31 cellular contexts compared by ENCODE assay signal in genomic region chr1:117320515-117320914, GRCh38. TPM values are rescaled to one million over a fixed set of nuclear protein-coding genes. Genes with fewer than 3 reads are reported as not detected.
DNase-seq lines count a peak whose midpoint lies in the region; ATAC-seq, FAIRE-seq and TF ChIP-seq lines count a peak whose summit lies in the region.
"Had no signal": no experiment of that assay in that cellular context is flagged by ENCODE, and none has a peak within 500 bp of the region (broad histone marks: within the 10 kb centered on the region; RNA-seq: fewer than 3 reads in every experiment).

No MANE protein-coding gene starts in this region.

- no peak for TF ChIP-seq EP300 in K562 (IDR thresholded peaks at IDR 0.05; ENCODE audit: low read length)

- in situ Hi-C loops in K562 (cut with MboI) = no loop called here

- no TSS peak for BruUV-seq in K562 (replicated peaks; lab: Mats Ljungman, UMichigan)

- no peak for TF ChIP-seq POLR2A in K562 (conservative IDR thresholded peaks at IDR 0.05)

- peaks cover 9 to 16% of the 10 kb centered on the region in 2 experiments; a peak in 3 of 5 replicates for H3K27me3 ChIP-seq in K562 (ENCODE audit: control insufficient read depth in 2 of 2, insufficient read depth in 2 of 2, low read length in 2 of 2)
- H3K27me3 ChIP-seq: BE2C; BLaER1; BLaER1 treated with 17β-estradiol and CSF1 and Interleukin-3, amounts not matched to agents 10 nM and 100 nM had no signal

- POLR2A ChIA-PET in HEK293 (lab: Yijun Ruan, JAX) (no interaction called here), K562 (lab: Yijun Ruan, JAX) (interaction anchor here (0.7 to 1.8 kb wide), 2 partner anchors 10 to 262 kb away, joined by 3 to 7 read pairs; no protein-coding TSS in a partner anchor)

- no peak for TF ChIP-seq CTCF in HEK293 (tag by site-specific recombination; IDR thresholded peaks at IDR 0.05)
- TF ChIP-seq CTCF in K562 (IDR thresholded peaks at IDR 0.05 in 2 of 3, conservative IDR thresholded peaks at IDR 0.05 in 1 of 3; ENCODE audit: insufficient read depth in 2 of 3, low read depth in 1 of 3, low read length in 3 of 3) = no peak

- H4K20me1 ChIP-seq in K562 (replicated peaks; ENCODE audit: control insufficient read depth, insufficient read depth, low read length) = no peaks in the 10 kb centered on the region
- H4K20me1 ChIP-seq: BLaER1; BLaER1 treated with 17β-estradiol and CSF1 and Interleukin-3, amounts not matched to agents 10 nM and 100 nM had no signal

- intact Hi-C loops in K562 (cut with micrococcal nuclease) = no loop called here

- H3K9me3 ChIP-seq in HEK293 (ENCODE audit: control insufficient read depth, insufficient read depth, low read depth, low read length) = no peaks in the 10 kb centered on the region
- no peaks in the 10 kb centered on the region for H3K9me3 ChIP-seq in K562 (replicated peaks; ENCODE audit: control insufficient read depth, insufficient read depth, low read depth, low read length)
- H3K9me3 ChIP-seq: A549; BE2C; BLaER1; BLaER1 treated with 17β-estradiol and CSF1 and Interleukin-3, amounts not matched to agents 10 nM and 100 nM had no signal

- H3K4me1 ChIP-seq in HEK293 (ENCODE audit: control insufficient read depth, insufficient read depth, low read length) (no peaks in the 10 kb centered on the region), K562 (replicated peaks in 1 of 2; ENCODE audit: control insufficient read depth in 2 of 2, insufficient read depth in 2 of 2, low read length in 2 of 2) (no peaks in the 10 kb centered on the region)
- H3K4me1 ChIP-seq: A549; BLaER1; BLaER1 treated with 17β-estradiol and CSF1 and Interleukin-3, amounts not matched to agents 10 nM and 100 nM had no signal

- DNase-seq in K562 (ENCODE audit: extremely low read depth in 1 of 4, low spot score in 3 of 4) (no peak), HT-29 (ENCODE audit: low spot score) (no peak), OCI-M1 (lab: John Stamatoyannopoulos, UW) (no peak)
- DNase-seq: 8988T; ACHN; AML-193; BE2C; C1 segment of cervical spinal cord; Caco-2; Calu3; CD4-positive, alpha-beta memory T cell; CD4-positive, alpha-beta T cell; CD4-positive, CD25-positive, alpha-beta regulatory T cell; CD8-positive, alpha-beta memory T cell; CD8-positive, alpha-beta T cell; COR-L47; DMS 273 treated with DMSO at 0.1 percent for 48 hours; DMS153; DMS53; DMS79; DMS79 treated with DMSO at 0.1 percent for 48 hours; DND-41; EL had no signal

- H3K9ac ChIP-seq in K562 (ENCODE audit: insufficient read depth in 1 of 2, low read depth in 2 of 2, low read length in 2 of 2) = no peak overlapping the region
- H3K9ac ChIP-seq: BLaER1; BLaER1 treated with 17β-estradiol and CSF1 and Interleukin-3, amounts not matched to agents 10 nM and 100 nM had no signal

- no peak for ATAC-seq in K562
- ATAC-seq: A549; CD8-positive, alpha-beta T cell had no signal

- TF ChIP-seq RAD21 in K562 (CRISPR knock-in tag; conservative IDR thresholded peaks at IDR 0.05 in 1 of 2, IDR thresholded peaks at IDR 0.05 in 1 of 2) = no peak

- H3K27ac ChIP-seq in HEK293 (ENCODE audit: extremely low read depth, low read depth, low read length) = no peak overlapping the region
- H3K27ac ChIP-seq in K562 (ENCODE audit: extremely low read depth, low read depth, low read length) = no peak overlapping the region
- H3K27ac ChIP-seq: 22Rv1; A549; BLaER1; BLaER1 treated with 17β-estradiol and CSF1 and Interleukin-3, amounts not matched to agents 10 nM and 100 nM; C4-2B had no signal

- FAIRE-seq in K562 (lab: Jason Lieb, UNC) = no peak
- FAIRE-seq: A204.1, A549, D721Med had no signal

- no peak overlapping the region for H2AFZ ChIP-seq in K562 (ENCODE audit: low read depth, low read length)

- H3K36me3 ChIP-seq in HEK293 (ENCODE audit: control insufficient read depth in 2 of 2, insufficient read depth in 1 of 2, low read length in 2 of 2) (no peaks in the 10 kb centered on the region), K562 (ENCODE audit: control insufficient read depth, insufficient read depth, low read length) (no peaks in the 10 kb centered on the region)
- H3K36me3 ChIP-seq: BE2C; BLaER1; BLaER1 treated with 17β-estradiol and CSF1 and Interleukin-3, amounts not matched to agents 10 nM and 100 nM had no signal

- 19% methylated on average over 1 of the region's 1 CpG for WGBS in K562 (ENCODE audit: insufficient coverage, low coverage, missing lambda C conversion rate)

- H3K4me2 ChIP-seq in K562 (ENCODE audit: insufficient read depth, low read length) = no peak overlapping the region
- H3K4me2 ChIP-seq: A549; BLaER1; BLaER1 treated with 17β-estradiol and CSF1 and Interleukin-3, amounts not matched to agents 10 nM and 100 nM had no signal

- H3K79me2 ChIP-seq in K562 (ENCODE audit: control insufficient read depth, insufficient read depth, low read length) = no peaks in the 10 kb centered on the region

- no peaks in the 10 kb centered on the region for H3K9me1 ChIP-seq in K562 (ENCODE audit: control insufficient read depth, insufficient read depth, low read length)

- CTCF ChIA-PET in HEK293 (lab: Yijun Ruan, JAX) (no interaction called here), K562 (lab: Yijun Ruan, JAX; ENCODE audit: low intra/inter-chr PET ratio) (no interaction called here)

- H3K4me3 ChIP-seq in HEK293 (ENCODE audit: low read depth, low read length) = no peak overlapping the region
- H3K4me3 ChIP-seq in K562 = no peak overlapping the region
- H3K4me3 ChIP-seq: A549; BLaER1; BLaER1 treated with 17β-estradiol and CSF1 and Interleukin-3, amounts not matched to agents 10 nM and 100 nM had no signal

TF ChIP-seq in HEK293, 187 proteins besides CTCF, POLR2A, EP300 and RAD21:
- TF ChIP-seq ZNF19 (tag by site-specific recombination; IDR thresholded peaks at IDR 0.05; ENCODE audit: low read depth) (no peak), ZNF768 (tag by site-specific recombination; IDR thresholded peaks at IDR 0.05) (0 out of 2 replicates have a peak, but pooled peaks have one; percentile 59), ZNF580 (tag by site-specific recombination; IDR thresholded peaks at IDR 0.05) (0 out of 2 replicates have a peak, but pooled peaks have one; percentile 48)
TF ChIP-seq in HEK293: peak in this region for 2.

TF ChIP-seq in K562, 482 proteins besides CTCF, POLR2A, EP300 and RAD21:
- TF ChIP-seq BCOR (IDR thresholded peaks at IDR 0.05) = peak; percentile 69; the same call in 1 of the 2 replicates
- peak; percentile 55 for TF ChIP-seq ZFP36 (IDR thresholded peaks at IDR 0.05; ENCODE audit: low read depth, low read length, partially characterized antibody)
- TF ChIP-seq RBM25 (IDR thresholded peaks at IDR 0.05; ENCODE audit: low read depth, low read length, severe bottlenecking) = peak; percentile 84
- no peak for TF ChIP-seq PHB2 (IDR thresholded peaks at IDR 0.05; ENCODE audit: low read depth)

RNA-seq across cellular contexts. Expression of gene MAN1A2, which starts 46.7 kb away (rescaled TPM):
- total RNA-seq in K562 (2011; cell fraction: chromatin; rRNA removed; ENCODE audit: low replicate concordance) = 46.5 and 92.7 TPM in 2 replicates
- total RNA-seq in K562 (2011; cell fraction: nucleolus; rRNA removed) = 15.8 and 24.2 TPM in 2 replicates
- 44.9 and 65.8 TPM in 2 replicates for total RNA-seq in K562 (2011; cell fraction: nucleoplasm; rRNA removed)
- 16.9 and 18.7 TPM in 2 replicates for total RNA-seq in K562 (2014; rRNA removed)
- 31.5 and 34.8 TPM in 2 replicates for total RNA-seq in K562 (2014; rRNA removed; fragmentation: Illumina TruSeq; extraction: Trizol)
- total RNA-seq in K562 (2015; rRNA removed; fragmentation: Illumina TruSeq; extraction: Trizol) = 35.3 and 38.4 TPM in 2 replicates
- 31.3 and 31.5 TPM in 2 replicates for total RNA-seq in K562 (2021)
- polyA plus RNA-seq in K562 (2011; rRNA removed) = 17.8 and 18.4 TPM in 2 replicates
- polyA plus RNA-seq in K562 (2011; cell fraction: cytosol; rRNA removed) = 5.7 and 13.3 TPM in 2 replicates
- polyA plus RNA-seq in K562 (2011; cell fraction: nucleus; rRNA removed) = 14.4 and 19.1 TPM in 2 replicates
- polyA plus RNA-seq in K562 (2012) = 16.9 and 18.7 TPM in 2 replicates
- 22.2 and 23.3 TPM in 2 replicates for polyA plus RNA-seq in K562 (2014; fragmentation: Illumina TruSeq; extraction: Trizol)
- 1 to 10 TPM; 4.2 to 4.6 TPM for polyA plus RNA-seq in K562 (2014; fragmentation: Nextera tagmentation; extraction: Ambion mirVana)
- polyA plus RNA-seq in K562 (2014; rRNA removed) = 10.1 and 11.9 TPM in 2 replicates
- 52.7 and 61.3 TPM in 2 replicates for polyA minus RNA-seq in K562 (2011; rRNA and poly(A)+ RNA removed)
- 15.5 and 17.9 TPM in 2 replicates for polyA minus RNA-seq in K562 (2011; cell fraction: cytosol; rRNA and poly(A)+ RNA removed)
- polyA minus RNA-seq in K562 (2011; cell fraction: nucleus; rRNA and poly(A)+ RNA removed) = 23.6 and 55.3 TPM in 2 replicates
- total RNA-seq in HT-29 (2014; rRNA removed; shearing (Covaris generic)) = 17.5 and 20.4 TPM in 2 replicates
